ENCODE assay signal across 8 cellular contexts in the genomic region with DNA sequence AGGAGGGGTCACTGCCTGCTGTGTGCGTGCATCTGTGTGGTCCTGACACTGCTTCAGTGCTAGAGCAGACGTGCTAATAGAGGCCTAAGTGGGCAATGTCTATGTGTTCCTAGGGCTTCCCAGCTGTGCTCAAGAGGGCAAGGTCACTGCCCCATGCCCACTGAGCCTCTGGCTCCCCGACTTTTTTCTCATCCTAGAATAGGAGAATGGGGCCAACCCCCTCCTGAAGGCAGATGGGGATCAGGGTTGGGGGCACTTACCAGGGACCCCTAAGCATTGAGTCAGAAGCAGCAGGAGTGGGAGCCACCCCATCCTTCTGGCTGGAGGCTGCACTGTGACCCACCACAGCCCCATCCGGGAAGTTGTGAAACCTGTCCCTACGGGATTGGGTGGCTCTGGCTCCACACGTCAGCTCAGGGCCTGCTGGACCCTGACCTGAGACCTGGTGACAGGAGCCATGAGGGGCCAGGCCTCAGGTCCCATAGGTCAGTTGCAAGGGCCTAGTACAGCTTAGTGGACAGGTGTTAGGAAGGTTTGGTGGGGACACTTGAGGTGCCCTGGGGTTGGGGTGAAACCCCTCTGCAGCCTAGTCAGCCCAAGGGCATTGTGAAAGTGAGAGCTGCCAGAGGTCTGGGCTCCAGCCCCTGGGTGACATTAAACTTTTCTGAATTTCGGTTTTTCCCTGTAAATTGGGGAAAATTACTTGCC. TPM values are rescaled to one million over a fixed set of nuclear protein-coding genes. Genes with fewer than 3 reads are reported as not detected.
A peak's percentile ranks its signal among the peaks of the same experiment; 100 is the strongest.
DNase-seq lines count a peak whose midpoint lies in the region; ATAC-seq and TF ChIP-seq lines count a peak whose summit lies in the region.
"Not testable (repeated sequence)": the region's sequence is repeated elsewhere in the genome, so short reads cannot be mapped to it uniquely, and the experiment has no call there.

No MANE protein-coding gene starts in this region.

- H3K36me3 Mint-ChIP-seq in activated naive CD8-positive, alpha-beta T cell treated with anti-CD3 and anti-CD28 coated beads for 36 hours, result not testable (repeated sequence)

- H3K4me1 ChIP-seq in Peyer's patch, result peaks cover 0 to 42% (median 7%) of the 10 kb centered on the region in 4 donors
- H3K4me1 ChIP-seq in psoas muscle, result peaks cover 40% of the 10 kb centered on the region
- not testable (repeated sequence) for H3K4me1 ChIP-seq in urinary bladder (ENCODE audit: insufficient read depth)

- ATAC-seq in GM18511 (IDR thresholded peaks at IDR 0.05; ENCODE audit: unreplicated experiment), result peak; percentile 13
- ATAC-seq in HG03159 (IDR thresholded peaks at IDR 0.05; ENCODE audit: unreplicated experiment), result peak; percentile 4
- ATAC-seq in psoas muscle, result peak; percentile 10 to 26 (median 16)

- DNase-seq in Peyer's patch, result peak in 2 of 3 donors; percentile 56 to 64
- not testable (repeated sequence) for DNase-seq in activated naive CD8-positive, alpha-beta T cell treated with anti-CD3 and anti-CD28 coated beads for 36 hours; epithelial cell of prostate (ENCODE audit: low read depth, low spot score); lower leg skin (ENCODE audit: low spot score in 2 of 2); psoas muscle

- peak; percentile 53 to 57 for TF ChIP-seq POLR2A in Peyer's patch (IDR thresholded peaks at IDR 0.05)
- not testable (repeated sequence) for TF ChIP-seq POLR2A in lower leg skin (IDR thresholded peaks at IDR 0.05)

- H3K4me3 Mint-ChIP-seq in activated naive CD8-positive, alpha-beta T cell treated with anti-CD3 and anti-CD28 coated beads for 36 hours, result peak overlapping the region; percentile 98

- not testable (repeated sequence) for H3K9me3 ChIP-seq in Peyer's patch, psoas muscle

- H3K27ac Mint-ChIP-seq in activated naive CD8-positive, alpha-beta T cell treated with anti-CD3 and anti-CD28 coated beads for 36 hours, result peak overlapping the region; percentile 90

- intact Hi-C loops in lower leg skin (cut with DNase I; ENCODE audit: low total_unique reads); psoas muscle (cut with DNase I): not testable (repeated sequence)

- not testable (repeated sequence) for TF ChIP-seq CTCF in Peyer's patch (IDR thresholded peaks at IDR 0.05); lower leg skin (IDR thresholded peaks at IDR 0.05); psoas muscle (IDR thresholded peaks at IDR 0.05)

- H3K4me1 Mint-ChIP-seq in activated naive CD8-positive, alpha-beta T cell treated with anti-CD3 and anti-CD28 coated beads for 36 hours, result peaks cover 21% of the 10 kb centered on the region

- not testable (repeated sequence) for H3K27me3 ChIP-seq in Peyer's patch; psoas muscle (ENCODE audit: insufficient read depth in 3 of 3, low read length in 2 of 3)

- H3K9me3 Mint-ChIP-seq in activated naive CD8-positive, alpha-beta T cell treated with anti-CD3 and anti-CD28 coated beads for 36 hours, result not testable (repeated sequence)

- H3K4me3 ChIP-seq in Peyer's patch (peak overlapping the region; percentile 81 to 93 (median 89)), lower leg skin (ENCODE audit: low read depth, poor library complexity, severe bottlenecking) (peak overlapping the region; percentile 87), psoas muscle (peak overlapping the region; percentile 98), urinary bladder (ENCODE audit: low read depth, low read length) (peak overlapping the region; percentile 78)

- H3K36me3 ChIP-seq in Peyer's patch; urinary bladder (ENCODE audit: insufficient read depth): not testable (repeated sequence)
- peaks cover 0 to 18% of the 10 kb centered on the region in 2 donors for H3K36me3 ChIP-seq in psoas muscle (ENCODE audit: insufficient read depth in 1 of 2, low read depth in 1 of 2)

- H3K27me3 Mint-ChIP-seq in activated naive CD8-positive, alpha-beta T cell treated with anti-CD3 and anti-CD28 coated beads for 36 hours, result not testable (repeated sequence)

- WGBS in lower leg skin, 2 donors, result 58 to 69% methylated on average over 7 of the region's 7 CpGs
- WGBS in psoas muscle, 3 donors, result 51 to 73% (median 72%) methylated on average over 7 of the region's 7 CpGs
- WGBS in urinary bladder, result 78% methylated on average over 7 of the region's 7 CpGs

- H3K27ac ChIP-seq in Peyer's patch, result peak overlapping the region; percentile 65 to 83 (median 76)
- H3K27ac ChIP-seq in epithelial cell of prostate, result peak overlapping the region; percentile 17
- peak overlapping the region; percentile 96 for H3K27ac ChIP-seq in psoas muscle
- H3K27ac ChIP-seq in urinary bladder (ENCODE audit: low read depth), result not testable (repeated sequence)

RNA-seq across cellular contexts. Expression of gene MST1, which starts 0.8 kb away (rescaled TPM):
- total RNA-seq in Peyer's patch (100 to 1,000 TPM in 2 of 4 donors, 10 to 100 TPM in 2; 52.0 to 156 (median 93.3) TPM), lower leg skin (10 to 100 TPM; 12.9 to 24.7 (median 17.4) TPM), psoas muscle (1 to 10 TPM; 3.2 to 7.0 (median 4.7) TPM), urinary bladder (5.5 TPM)
- total RNA-seq in activated naive CD8-positive, alpha-beta T cell treated with anti-CD3 and anti-CD28 coated beads for 36 hours, result 1 to 10 TPM; 6.7 to 8.4 TPM
- polyA plus RNA-seq in psoas muscle (1 to 10 TPM; 1.4 to 4.5 (median 2.0) TPM), urinary bladder (11.2 TPM)

RNA-seq across cellular contexts. Expression of gene RNF123, which starts 0.9 kb away (rescaled TPM):
- total RNA-seq in Peyer's patch (100 to 1,000 TPM in 1 of 4 donors, 10 to 100 TPM in 3; 74.3 to 101 (median 84.3) TPM), lower leg skin (10 to 100 TPM; 12.8 to 28.4 (median 26.5) TPM), psoas muscle (100 to 1,000 TPM; 105 to 170 (median 146) TPM), urinary bladder (15.9 TPM)
- total RNA-seq in activated naive CD8-positive, alpha-beta T cell treated with anti-CD3 and anti-CD28 coated beads for 36 hours, result 10 to 100 TPM; 32.4 to 35.5 TPM
- polyA plus RNA-seq in psoas muscle (10 to 100 TPM; 36.1 to 89.3 (median 76.9) TPM), urinary bladder (29.3 TPM)

RNA-seq across cellular contexts. Expression of gene APEH, which starts 14.3 kb away (rescaled TPM):
- total RNA-seq in Peyer's patch (100 to 1,000 TPM in 3 of 4 donors, 10 to 100 TPM in 1; 99.0 to 170 (median 119) TPM), lower leg skin (10 to 100 TPM; 73.8 to 92.4 (median 83.1) TPM), psoas muscle (100 to 1,000 TPM; 115 to 189 (median 165) TPM), urinary bladder (51.4 TPM)
- 100 to 1,000 TPM; 173 to 189 TPM for total RNA-seq in activated naive CD8-positive, alpha-beta T cell treated with anti-CD3 and anti-CD28 coated beads for 36 hours
- polyA plus RNA-seq in psoas muscle (100 to 1,000 TPM in 1 of 3 donors, 10 to 100 TPM in 2; 70.8 to 109 (median 89.1) TPM), urinary bladder (73.4 TPM)

RNA-seq across cellular contexts. Expression of gene AMIGO3, which starts 31.0 kb away (rescaled TPM):
- total RNA-seq in Peyer's patch, result 1 to 10 TPM; 1.2 to 3.5 (median 2.9) TPM
- not detected for total RNA-seq in activated naive CD8-positive, alpha-beta T cell treated with anti-CD3 and anti-CD28 coated beads for 36 hours
- total RNA-seq in lower leg skin, result 1 to 10 TPM; 1.0 to 3.7 (median 3.1) TPM
- under 1 TPM in 1 of 4 donors, not detected in 3; 0.36 TPM for total RNA-seq in psoas muscle
- polyA plus RNA-seq in psoas muscle, result under 1 TPM; 0.38 to 0.94 (median 0.49) TPM
- not detected for total RNA-seq in urinary bladder
- polyA plus RNA-seq in urinary bladder, result 1.1 TPM

RNA-seq across cellular contexts. Expression of gene GMPPB, which starts 35.3 kb away (rescaled TPM):
- 10 to 100 TPM; 35.4 to 46.4 (median 40.7) TPM for total RNA-seq in Peyer's patch
- 10 to 100 TPM; 43.0 to 43.6 TPM for total RNA-seq in activated naive CD8-positive, alpha-beta T cell treated with anti-CD3 and anti-CD28 coated beads for 36 hours
- total RNA-seq in lower leg skin, result 10 to 100 TPM; 10.1 to 27.6 (median 18.2) TPM
- 10 to 100 TPM in 2 of 4 donors, 1 to 10 TPM in 2; 9.3 to 14.5 (median 11.1) TPM for total RNA-seq in psoas muscle
- 10 to 100 TPM; 12.5 to 30.7 (median 22.2) TPM for polyA plus RNA-seq in psoas muscle
- total RNA-seq in urinary bladder, result 11.3 TPM
- polyA plus RNA-seq in urinary bladder, result 17.9 TPM
